ENCODE assay signal across 2 cellular contexts in the genomic region with DNA sequence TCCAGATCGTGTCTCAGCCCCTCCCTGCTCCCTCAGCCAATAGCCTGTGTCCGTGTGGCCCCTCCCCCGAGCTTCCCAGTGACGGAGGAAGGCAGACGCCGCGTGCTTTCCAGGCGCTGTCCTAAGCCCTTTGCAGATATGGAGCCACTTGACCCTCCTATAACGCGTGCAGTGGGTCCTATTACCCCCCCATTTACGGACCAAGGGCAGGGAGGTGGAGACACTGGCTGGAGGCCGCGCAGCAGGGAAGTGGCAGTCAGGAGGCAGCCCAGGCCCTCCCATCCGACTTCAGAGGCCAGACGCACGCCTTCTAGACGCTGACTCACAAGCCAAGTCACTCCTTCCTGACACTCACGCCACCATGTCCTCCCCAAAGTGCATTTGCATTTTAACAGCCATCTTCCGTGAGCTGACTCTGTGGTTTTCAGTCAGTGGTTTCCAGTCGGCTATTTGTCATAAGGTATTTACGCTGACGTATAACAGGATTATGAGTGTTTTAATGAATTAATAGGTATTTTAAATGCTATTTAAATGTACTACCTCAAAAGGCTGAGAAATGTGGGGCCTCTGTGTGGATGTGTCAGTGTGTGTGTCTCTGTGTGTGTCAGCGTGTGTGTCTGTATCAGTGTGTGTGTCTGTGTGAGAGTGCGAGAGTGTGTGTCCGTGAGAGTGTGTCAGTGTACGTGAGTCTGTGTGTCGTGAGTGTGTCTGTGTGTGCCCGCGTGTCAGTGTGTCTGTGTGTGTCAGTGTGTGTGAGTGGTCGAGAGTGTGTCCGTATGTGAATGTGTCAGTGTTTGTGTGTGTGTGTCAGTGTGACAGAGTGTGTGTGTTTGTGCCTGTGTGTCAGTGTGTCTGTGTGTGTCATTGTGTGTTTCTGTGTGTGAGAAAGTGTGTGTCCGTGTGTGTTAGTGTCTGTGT.
TF ChIP-seq lines count a peak whose summit lies in the region.

No MANE protein-coding gene starts in this region.

TF ChIP-seq in WTC11, 78 proteins besides CTCF, POLR2A, EP300 and RAD21 (continued from another document):
- TF ChIP-seq, protein P1, sequence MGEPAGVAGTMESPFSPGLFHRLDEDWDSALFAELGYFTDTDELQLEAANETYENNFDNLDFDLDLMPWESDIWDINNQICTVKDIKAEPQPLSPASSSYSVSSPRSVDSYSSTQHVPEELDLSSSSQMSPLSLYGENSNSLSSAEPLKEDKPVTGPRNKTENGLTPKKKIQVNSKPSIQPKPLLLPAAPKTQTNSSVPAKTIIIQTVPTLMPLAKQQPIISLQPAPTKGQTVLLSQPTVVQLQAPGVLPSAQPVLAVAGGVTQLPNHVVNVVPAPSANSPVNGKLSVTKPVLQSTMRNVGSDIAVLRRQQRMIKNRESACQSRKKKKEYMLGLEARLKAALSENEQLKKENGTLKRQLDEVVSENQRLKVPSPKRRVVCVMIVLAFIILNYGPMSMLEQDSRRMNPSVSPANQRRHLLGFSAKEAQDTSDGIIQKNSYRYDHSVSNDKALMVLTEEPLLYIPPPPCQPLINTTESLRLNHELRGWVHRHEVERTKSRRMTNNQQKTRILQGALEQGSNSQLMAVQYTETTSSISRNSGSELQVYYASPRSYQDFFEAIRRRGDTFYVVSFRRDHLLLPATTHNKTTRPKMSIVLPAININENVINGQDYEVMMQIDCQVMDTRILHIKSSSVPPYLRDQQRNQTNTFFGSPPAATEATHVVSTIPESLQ (CRISPR knock-in tag; IDR thresholded peaks at IDR 0.05), result no peak
- TF ChIP-seq, protein P2, sequence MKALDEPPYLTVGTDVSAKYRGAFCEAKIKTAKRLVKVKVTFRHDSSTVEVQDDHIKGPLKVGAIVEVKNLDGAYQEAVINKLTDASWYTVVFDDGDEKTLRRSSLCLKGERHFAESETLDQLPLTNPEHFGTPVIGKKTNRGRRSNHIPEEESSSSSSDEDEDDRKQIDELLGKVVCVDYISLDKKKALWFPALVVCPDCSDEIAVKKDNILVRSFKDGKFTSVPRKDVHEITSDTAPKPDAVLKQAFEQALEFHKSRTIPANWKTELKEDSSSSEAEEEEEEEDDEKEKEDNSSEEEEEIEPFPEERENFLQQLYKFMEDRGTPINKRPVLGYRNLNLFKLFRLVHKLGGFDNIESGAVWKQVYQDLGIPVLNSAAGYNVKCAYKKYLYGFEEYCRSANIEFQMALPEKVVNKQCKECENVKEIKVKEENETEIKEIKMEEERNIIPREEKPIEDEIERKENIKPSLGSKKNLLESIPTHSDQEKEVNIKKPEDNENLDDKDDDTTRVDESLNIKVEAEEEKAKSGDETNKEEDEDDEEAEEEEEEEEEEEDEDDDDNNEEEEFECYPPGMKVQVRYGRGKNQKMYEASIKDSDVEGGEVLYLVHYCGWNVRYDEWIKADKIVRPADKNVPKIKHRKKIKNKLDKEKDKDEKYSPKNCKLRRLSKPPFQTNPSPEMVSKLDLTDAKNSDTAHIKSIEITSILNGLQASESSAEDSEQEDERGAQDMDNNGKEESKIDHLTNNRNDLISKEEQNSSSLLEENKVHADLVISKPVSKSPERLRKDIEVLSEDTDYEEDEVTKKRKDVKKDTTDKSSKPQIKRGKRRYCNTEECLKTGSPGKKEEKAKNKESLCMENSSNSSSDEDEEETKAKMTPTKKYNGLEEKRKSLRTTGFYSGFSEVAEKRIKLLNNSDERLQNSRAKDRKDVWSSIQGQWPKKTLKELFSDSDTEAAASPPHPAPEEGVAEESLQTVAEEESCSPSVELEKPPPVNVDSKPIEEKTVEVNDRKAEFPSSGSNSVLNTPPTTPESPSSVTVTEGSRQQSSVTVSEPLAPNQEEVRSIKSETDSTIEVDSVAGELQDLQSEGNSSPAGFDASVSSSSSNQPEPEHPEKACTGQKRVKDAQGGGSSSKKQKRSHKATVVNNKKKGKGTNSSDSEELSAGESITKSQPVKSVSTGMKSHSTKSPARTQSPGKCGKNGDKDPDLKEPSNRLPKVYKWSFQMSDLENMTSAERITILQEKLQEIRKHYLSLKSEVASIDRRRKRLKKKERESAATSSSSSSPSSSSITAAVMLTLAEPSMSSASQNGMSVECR (CRISPR knock-in tag; IDR thresholded peaks at IDR 0.05; ENCODE audit: borderline replicate concordance), result no peak
- no peak for TF ChIP-seq CREM (CRISPR knock-in tag; IDR thresholded peaks at IDR 0.05)
- TF ChIP-seq, protein P3, sequence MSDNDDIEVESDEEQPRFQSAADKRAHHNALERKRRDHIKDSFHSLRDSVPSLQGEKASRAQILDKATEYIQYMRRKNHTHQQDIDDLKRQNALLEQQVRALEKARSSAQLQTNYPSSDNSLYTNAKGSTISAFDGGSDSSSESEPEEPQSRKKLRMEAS (CRISPR knock-in tag; IDR thresholded peaks at IDR 0.05), result peak; percentile 57; the same call in 1 of the 2 replicates
- TF ChIP-seq, protein P4, sequence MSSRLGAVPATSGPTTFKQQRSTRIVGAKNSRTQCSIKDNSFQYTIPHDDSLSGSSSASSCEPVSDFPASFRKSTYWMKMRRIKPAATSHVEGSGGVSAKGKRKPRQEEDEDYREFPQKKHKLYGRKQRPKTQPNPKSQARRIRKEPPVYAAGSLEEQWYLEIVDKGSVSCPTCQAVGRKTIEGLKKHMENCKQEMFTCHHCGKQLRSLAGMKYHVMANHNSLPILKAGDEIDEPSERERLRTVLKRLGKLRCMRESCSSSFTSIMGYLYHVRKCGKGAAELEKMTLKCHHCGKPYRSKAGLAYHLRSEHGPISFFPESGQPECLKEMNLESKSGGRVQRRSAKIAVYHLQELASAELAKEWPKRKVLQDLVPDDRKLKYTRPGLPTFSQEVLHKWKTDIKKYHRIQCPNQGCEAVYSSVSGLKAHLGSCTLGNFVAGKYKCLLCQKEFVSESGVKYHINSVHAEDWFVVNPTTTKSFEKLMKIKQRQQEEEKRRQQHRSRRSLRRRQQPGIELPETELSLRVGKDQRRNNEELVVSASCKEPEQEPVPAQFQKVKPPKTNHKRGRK (CRISPR knock-in tag; IDR thresholded peaks at IDR 0.05; ENCODE audit: borderline replicate concordance), result no peak
- TF ChIP-seq, protein P5, sequence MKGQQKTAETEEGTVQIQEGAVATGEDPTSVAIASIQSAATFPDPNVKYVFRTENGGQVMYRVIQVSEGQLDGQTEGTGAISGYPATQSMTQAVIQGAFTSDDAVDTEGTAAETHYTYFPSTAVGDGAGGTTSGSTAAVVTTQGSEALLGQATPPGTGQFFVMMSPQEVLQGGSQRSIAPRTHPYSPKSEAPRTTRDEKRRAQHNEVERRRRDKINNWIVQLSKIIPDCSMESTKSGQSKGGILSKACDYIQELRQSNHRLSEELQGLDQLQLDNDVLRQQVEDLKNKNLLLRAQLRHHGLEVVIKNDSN (CRISPR knock-in tag; IDR thresholded peaks at IDR 0.05), result no peak
- no peak for TF ChIP-seq ZNF232 (CRISPR knock-in tag; IDR thresholded peaks at IDR 0.05)
- TF ChIP-seq NFYB (CRISPR knock-in tag; conservative IDR thresholded peaks at IDR 0.05; ENCODE audit: low read depth), result peak; percentile 36; the same call in 1 of the 2 replicates
- TF ChIP-seq, protein P6, sequence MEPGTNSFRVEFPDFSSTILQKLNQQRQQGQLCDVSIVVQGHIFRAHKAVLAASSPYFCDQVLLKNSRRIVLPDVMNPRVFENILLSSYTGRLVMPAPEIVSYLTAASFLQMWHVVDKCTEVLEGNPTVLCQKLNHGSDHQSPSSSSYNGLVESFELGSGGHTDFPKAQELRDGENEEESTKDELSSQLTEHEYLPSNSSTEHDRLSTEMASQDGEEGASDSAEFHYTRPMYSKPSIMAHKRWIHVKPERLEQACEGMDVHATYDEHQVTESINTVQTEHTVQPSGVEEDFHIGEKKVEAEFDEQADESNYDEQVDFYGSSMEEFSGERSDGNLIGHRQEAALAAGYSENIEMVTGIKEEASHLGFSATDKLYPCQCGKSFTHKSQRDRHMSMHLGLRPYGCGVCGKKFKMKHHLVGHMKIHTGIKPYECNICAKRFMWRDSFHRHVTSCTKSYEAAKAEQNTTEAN (CRISPR knock-in tag; IDR thresholded peaks at IDR 0.05), result peak; percentile 88; the same call in 1 of the 2 replicates
- TF ChIP-seq SMAD4 (CRISPR knock-in tag; IDR thresholded peaks at IDR 0.05), result no peak
- TF ChIP-seq MXD4 (CRISPR knock-in tag; IDR thresholded peaks at IDR 0.05; ENCODE audit: borderline replicate concordance), result no peak

TF ChIP-seq in HepG2, 621 proteins besides CTCF, POLR2A, EP300 and RAD21 (continued from another document):
- TF ChIP-seq, protein P7, sequence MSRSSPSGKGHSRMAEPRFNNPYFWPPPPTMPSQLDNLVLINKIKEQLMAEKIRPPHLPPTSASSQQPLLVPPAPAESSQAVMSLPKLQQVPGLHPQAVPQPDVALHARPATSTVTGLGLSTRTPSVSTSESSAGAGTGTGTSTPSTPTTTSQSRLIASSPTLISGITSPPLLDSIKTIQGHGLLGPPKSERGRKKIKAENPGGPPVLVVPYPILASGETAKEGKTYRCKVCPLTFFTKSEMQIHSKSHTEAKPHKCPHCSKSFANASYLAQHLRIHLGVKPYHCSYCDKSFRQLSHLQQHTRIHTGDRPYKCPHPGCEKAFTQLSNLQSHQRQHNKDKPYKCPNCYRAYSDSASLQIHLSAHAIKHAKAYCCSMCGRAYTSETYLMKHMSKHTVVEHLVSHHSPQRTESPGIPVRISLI (CRISPR knock-in tag; IDR thresholded peaks at IDR 0.05; ENCODE audit: borderline replicate concordance), result no peak
